35 cellular contexts compared by ENCODE assay signal in genomic region chr13:94544922-94545321, GRCh38.
"Had no signal": no experiment of that assay in that cellular context is flagged by ENCODE, and none has a peak within 500 bp of the region (broad histone marks: within the 10 kb centered on the region; RNA-seq: fewer than 3 reads in every experiment).

No MANE protein-coding gene starts in this region.

- H3K27ac ChIP-seq: KMS-11 had no signal

- H3K36me3 ChIP-seq: MG63 had no signal

- H3K4me3 ChIP-seq: MG63 had no signal

- H3K9me3 ChIP-seq: MG63 had no signal

- H3K9ac ChIP-seq: KMS-11 had no signal

- DNase-seq: Karpas-422, Kasumi-1, KG1, MG63, MM.1S, MV-4-11, NCI-H1048, NCI-H1092, NCI-H1092 treated with DMSO at 0.1 percent for 48 hours, NCI-H1105, NCI-H1105 treated with DMSO at 0.1 percent for 48 hours, NCI-H1417, NCI-H1417 treated with DMSO at 0.1 percent for 48 hours, NCI-H1436, NCI-H1436 treated with DMSO at 0.1 percent for 48 hours, NCI-H146, NCI-H1694, NCI-H1694 treated with DMSO at 0.1 percent for 48 hours, NCI-H187, NCI-H187 treated with DMSO at 0.1 percent for 48 hours, NCI-H1930, NCI-H2029, NCI-H2029 treated with DMSO at 0.1 percent for 48 hours, NCI-H2081, NCI-H2081 treated with DMSO at 0.1 percent for 48 hours, NCI-H2107, NCI-H2171, NCI-H2171 treated with DMSO at 0.1 percent for 48 hours, NCI-H2227 treated with DMSO at 0.1 percent for 48 hours, NCI-H226, NCI-H345, NCI-H446, NCI-H446 treated with DMSO at 0.1 percent for 48 hours, NCI-H510A had no signal

- H3K4me2 ChIP-seq: KMS-11 had no signal
